ENCODE assay signal across 4 cellular contexts in the genomic region with DNA sequence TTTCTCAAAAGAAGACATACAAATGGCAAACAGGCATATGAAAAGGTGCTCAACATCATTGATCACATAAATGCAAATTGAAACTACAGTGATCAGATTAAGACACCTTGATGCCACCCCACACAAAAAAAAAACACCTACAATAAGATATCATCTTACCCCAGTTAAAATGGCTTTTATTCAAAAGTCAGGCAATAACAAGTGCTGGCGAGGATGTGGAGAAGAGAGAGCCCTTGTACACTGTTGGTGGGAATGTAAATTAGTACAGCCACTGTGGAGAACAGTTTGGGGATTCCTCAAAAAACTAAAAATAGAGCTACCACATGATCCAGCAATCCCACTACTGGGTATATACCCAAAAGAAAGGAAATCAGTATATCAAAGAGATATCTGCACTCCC. TPM values are rescaled to one million over a fixed set of nuclear protein-coding genes. Genes with fewer than 3 reads are reported as not detected.
"Had no signal": no experiment of that assay in that cellular context is flagged by ENCODE, and none has a peak within 500 bp of the region (broad histone marks: within the 10 kb centered on the region; RNA-seq: fewer than 3 reads in every experiment).

No MANE protein-coding gene starts in this region.

RNA-seq across cellular contexts. Expression of a gene that starts 12.8 kb away (rescaled TPM):
- total RNA-seq: GM23248, GM23338, H4, HFFc6 had no signal
- polyA plus RNA-seq: GM23248, GM23338 had no signal
